Comparison of ENCODE assay signal across 8 cellular contexts in the genomic region with DNA sequence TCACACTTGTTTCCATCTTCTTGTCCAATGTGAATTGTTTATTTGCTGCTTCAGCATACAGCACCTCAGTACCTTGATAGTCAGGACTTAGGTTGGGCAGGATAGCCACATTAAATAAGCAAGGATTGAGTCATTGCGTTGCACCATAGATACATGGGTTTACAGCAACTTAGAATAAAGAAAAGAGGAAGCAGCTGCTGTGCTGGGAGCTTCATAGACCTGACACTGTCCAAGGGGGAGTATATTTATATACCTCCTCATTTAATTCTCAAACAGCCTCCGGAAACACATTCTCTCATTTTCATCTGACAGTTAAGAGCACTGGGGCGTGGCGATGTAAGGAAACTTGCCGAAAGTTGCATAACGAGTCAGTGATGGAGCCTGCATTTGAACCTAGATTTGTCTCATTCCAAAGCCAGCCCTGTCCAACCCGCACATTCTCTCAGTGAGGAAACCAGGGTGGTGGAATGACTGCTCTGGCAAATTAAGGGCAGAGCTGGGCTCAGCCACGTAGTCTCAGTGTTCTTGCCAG.
DNase-seq lines count a peak whose midpoint lies in the region; ATAC-seq and TF ChIP-seq lines count a peak whose summit lies in the region.

No MANE protein-coding gene starts in this region.

- H3K9me3 ChIP-seq in DND-41 (ENCODE audit: insufficient read depth, low read length, severe bottlenecking): no peaks in the 10 kb centered on the region

- peaks cover 18% of the 10 kb centered on the region for H3K36me3 ChIP-seq in DND-41 (ENCODE audit: insufficient read depth, low read length)

- peak overlapping the region in 1 of 2 experiments; percentile 38; a peak in 2 of 4 replicates for H3K4me3 ChIP-seq in DND-41 (ENCODE audit: low read depth in 1 of 2, low read length in 2 of 2)
- H3K4me3 ChIP-seq in HL-60 (replicated peaks; ENCODE audit: insufficient read depth, low read length): no peak overlapping the region

- ATAC-seq in DND-41 (ENCODE audit: insufficient read depth, low read depth) (peak; percentile 79), GM19468 (IDR thresholded peaks at IDR 0.05; ENCODE audit: extremely low read depth, unreplicated experiment) (peak; percentile 64)

- H4K20me1 ChIP-seq in DND-41 (ENCODE audit: insufficient read depth, low read length): no peaks in the 10 kb centered on the region

- TF ChIP-seq CTCF in DND-41 (IDR thresholded peaks at IDR 0.05; ENCODE audit: borderline replicate concordance, extremely low read depth, low read length, poor library complexity, severe bottlenecking): no peak
- no peak for TF ChIP-seq CTCF in HL-60 (IDR thresholded peaks at IDR 0.05; ENCODE audit: insufficient read depth, low read length)

- DNase-seq in DND-41 (peak; percentile 81), HL-60 (ENCODE audit: low read depth in 1 of 2, low spot score in 1 of 2) (peak; percentile 91 to 96), UCSD-AML1 (lab: John Stamatoyannopoulos, UW; ENCODE audit: unreplicated experiment) (peak; percentile 45), kidney glomerular epithelial cell (lab: John Stamatoyannopoulos, UW) (peak; percentile 38), ecto neural progenitor cell (ENCODE audit: low spot score) (no peak), NK-92 (lab: John Stamatoyannopoulos, UW; ENCODE audit: unreplicated experiment) (no peak), 8988T (no peak)

- H3K27ac ChIP-seq in DND-41 (ENCODE audit: low read length) (peak overlapping the region; percentile 94), HL-60 (replicated peaks) (peak overlapping the region; percentile 78)

- H3K4me2 ChIP-seq in DND-41 (ENCODE audit: insufficient read depth, low read length): peak overlapping the region; percentile 59

- H3K27me3 ChIP-seq in DND-41 (ENCODE audit: insufficient read depth, low read length, poor library complexity) (no peaks in the 10 kb centered on the region), HL-60 (ENCODE audit: insufficient read depth, poor library complexity, severe bottlenecking) (no peaks in the 10 kb centered on the region)

- peaks cover 74% of the 10 kb centered on the region for H3K4me1 ChIP-seq in DND-41 (ENCODE audit: insufficient read depth, low read length)

- peak overlapping the region; percentile 58 for H3K9ac ChIP-seq in DND-41 (ENCODE audit: low read depth, low read length)

- H2AFZ ChIP-seq in DND-41 (ENCODE audit: low read depth, low read length): no peak overlapping the region

- peaks cover 78% of the 10 kb centered on the region for H3K79me2 ChIP-seq in DND-41 (ENCODE audit: insufficient read depth, low read length)

Comparison
In these comparisons a context has a peak if more than half of its experiments do, and no peak if none do; other contexts are left out.
1. DNase-seq: peak in DND-41 (single experiment), HL-60 (2 of 2), UCSD-AML1 (single experiment) and kidney glomerular epithelial cell (single experiment); none in ecto neural progenitor cell (single experiment), NK-92 (single experiment) and 8988T (single experiment).